In genomic region chr2:71000780-71001591, GRCh38 we compare ENCODE assay signal across 8 cellular contexts. TPM values are rescaled to one million over a fixed set of nuclear protein-coding genes. Genes with fewer than 3 reads are reported as not detected.
DNase-seq lines count a peak whose midpoint lies in the region; ATAC-seq and TF ChIP-seq lines count a peak whose summit lies in the region.

No MANE protein-coding gene starts in this region.

- no peak for TF ChIP-seq POLR2A in upper lobe of left lung (IDR thresholded peaks at IDR 0.05)

- H3K36me3 ChIP-seq in KMS-11 (ENCODE audit: insufficient read depth) = no peaks in the 10 kb centered on the region
- no peaks in the 10 kb centered on the region for H3K36me3 ChIP-seq in upper lobe of left lung

- whole genome bisulfite sequencing in upper lobe of left lung, 2 donors = 26 to 60% methylated on average over 6 to 21 of the region's 21 CpGs

- no peak for TF ChIP-seq EP300 in upper lobe of left lung (IDR thresholded peaks at IDR 0.05)

- H3K27me3 ChIP-seq in KMS-11 (ENCODE audit: insufficient read depth, low read depth) = no peaks in the 10 kb centered on the region
- no peaks in the 10 kb centered on the region for H3K27me3 ChIP-seq in upper lobe of left lung

- peak overlapping the region; percentile 35; the same call in 1 of the 2 replicates for H3K9ac ChIP-seq in KMS-11

- H4K20me1 ChIP-seq in KMS-11 (ENCODE audit: insufficient read depth) = no peaks in the 10 kb centered on the region

- no peaks in the 10 kb centered on the region for H3K79me2 ChIP-seq in KMS-11 (ENCODE audit: insufficient read depth, low read depth)

- ATAC-seq in GM21737 (IDR thresholded peaks at IDR 0.05; ENCODE audit: unreplicated experiment) (peak; percentile 89), Right ventricle myocardium inferior (peak; percentile 80), upper lobe of left lung (ENCODE audit: low FRiP score in 2 of 2) (peak; percentile 80 to 92)

- H3K27ac ChIP-seq in KMS-11 = no peak overlapping the region
- peak overlapping the region in 1 of 4 donors; percentile 6 for H3K27ac ChIP-seq in upper lobe of left lung

- peak; percentile 73 for DNase-seq in G401 (ENCODE audit: low spot score)
- peak; percentile 34 to 64 for DNase-seq in SHP77 (lab: John Stamatoyannopoulos, UW)
- peak; percentile 31 for DNase-seq in activated gamma-delta T cell (lab: John Stamatoyannopoulos, UW)
- peak; percentile 90 for DNase-seq in Right ventricle myocardium inferior (ENCODE audit: missing footprints)
- DNase-seq in pons (ENCODE audit: low spot score) = peak; percentile 49
- DNase-seq in upper lobe of left lung = peak; percentile 85 to 87

- intact Hi-C loops in Right ventricle myocardium inferior (cut with DNase I) = loop anchor here (5.0 kb wide), 1 partner anchor 34 kb away; no protein-coding TSS in a partner anchor

- H2AFZ ChIP-seq in KMS-11 (ENCODE audit: low read depth) = peak overlapping the region; percentile 98

- in situ Hi-C loops in G401 (cut with HindIII; ENCODE audit: low sequenced_read_pairs) = no loop called here

- H3K4me1 ChIP-seq in KMS-11 (ENCODE audit: low read depth, poor library complexity, severe bottlenecking) (peaks cover 9% of the 10 kb centered on the region), upper lobe of left lung (peaks cover 0 to 10% (median 7%) of the 10 kb centered on the region in 4 donors)

- peak overlapping the region; percentile 74 for H3K4me2 ChIP-seq in KMS-11

- H3K4me3 ChIP-seq in KMS-11 (IDR thresholded peaks at IDR 0.05; ENCODE audit: insufficient read depth, low read depth, low read length) = peak overlapping the region; percentile 92
- peak overlapping the region in 2 of 4 donors; percentile 39 to 40 for H3K4me3 ChIP-seq in upper lobe of left lung

- TF ChIP-seq CTCF in KMS-11 (conservative IDR thresholded peaks at IDR 0.05; ENCODE audit: low read depth, low read length) (peak; percentile 95), upper lobe of left lung (IDR thresholded peaks at IDR 0.05) (peak; percentile 75 to 95 (median 88))

- no peaks in the 10 kb centered on the region for H3K9me3 ChIP-seq in upper lobe of left lung

RNA-seq across cellular contexts. Expression of gene TEX261, which starts 6.3 kb away (rescaled TPM):
- 26.5 and 33.4 TPM in 2 replicates for total RNA-seq in G401 (2014; rRNA removed; shearing (Covaris generic))
- 63.8 TPM for total RNA-seq in Right ventricle myocardium inferior
- 10 to 100 TPM; 10.9 to 68.3 (median 33.8) TPM for total RNA-seq in upper lobe of left lung

RNA-seq across cellular contexts. Expression of gene ANKRD53, which starts 22.6 kb away (rescaled TPM):
- total RNA-seq in G401 (2014; rRNA removed; shearing (Covaris generic)) = 0.54 TPM in 1 of 2 replicates, not detected in the other
- 0.54 TPM for total RNA-seq in Right ventricle myocardium inferior
- total RNA-seq in upper lobe of left lung = 10 to 100 TPM in 1 of 6 donors, 1 to 10 TPM in 2, under 1 TPM in 3; 0.26 to 10.5 (median 1.4) TPM

Comparison
In these comparisons a context has a peak if more than half of its experiments do, and no peak if none do; other contexts are left out.
1. DNase-seq: peak in every context shown above with its lines; median percentile 90 in Right ventricle myocardium inferior; 86 in upper lobe of left lung; 73 in G401; 49 in SHP77; 49 in pons; 31 in activated gamma-delta T cell.